ENCODE assay signal across 17 cellular contexts in the genomic region with DNA sequence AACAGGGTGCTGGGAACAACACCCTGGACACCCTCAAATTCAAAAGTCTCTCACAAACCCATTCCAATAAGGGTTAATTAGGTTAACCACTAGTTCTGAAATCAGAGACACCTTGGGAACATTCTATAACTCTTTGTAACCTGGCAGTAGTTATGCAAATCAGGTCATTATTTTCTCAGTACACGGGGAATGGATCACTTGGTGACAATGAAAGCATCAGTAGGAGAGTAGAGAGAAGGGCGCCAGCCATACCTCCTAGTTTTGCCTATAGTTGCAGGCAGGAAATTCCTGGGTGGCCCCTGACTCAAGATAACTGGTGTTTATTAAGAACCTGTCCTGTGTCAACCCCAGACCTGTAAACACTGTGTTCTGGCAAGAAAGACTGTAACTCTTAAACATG. TPM values are rescaled to one million over a fixed set of nuclear protein-coding genes. Genes with fewer than 3 reads are reported as not detected.
DNase-seq lines count a peak whose midpoint lies in the region; ATAC-seq and TF ChIP-seq lines count a peak whose summit lies in the region.
"Had no signal": no experiment of that assay in that cellular context is flagged by ENCODE, and none has a peak within 500 bp of the region (broad histone marks: within the 10 kb centered on the region; RNA-seq: fewer than 3 reads in every experiment).

No MANE protein-coding gene starts in this region.

- H3K36me3 Mint-ChIP-seq in CD4-positive, alpha-beta T cell (ENCODE audit: low read depth), result no peaks in the 10 kb centered on the region
- no peaks in the 10 kb centered on the region for H3K36me3 Mint-ChIP-seq in neural progenitor cell
- H3K36me3 Mint-ChIP-seq in activated CD8-positive, alpha-beta T cell treated with anti-CD3 and anti-CD28 coated beads for 36 hours (ENCODE audit: low read depth), result no peaks in the 10 kb centered on the region
- H3K36me3 Mint-ChIP-seq: CD8-positive, alpha-beta memory T cell had no signal

- CTCF ChIA-PET in CD4-positive, alpha-beta T cell (lab: Charles Lee), result no interaction called here
- CTCF ChIA-PET in activated CD8-positive, alpha-beta T cell treated with anti-CD3 and anti-CD28 coated beads for 36 hours (lab: Charles Lee), result interaction anchor here (1.2 kb wide), 1 partner anchor 44 kb away, joined by 3 read pairs; no protein-coding TSS in a partner anchor

- H3K9me3 Mint-ChIP-seq in CD4-positive, alpha-beta T cell, result no peaks in the 10 kb centered on the region
- H3K9me3 Mint-ChIP-seq in neural progenitor cell, result no peaks in the 10 kb centered on the region
- no peaks in the 10 kb centered on the region for H3K9me3 Mint-ChIP-seq in activated CD8-positive, alpha-beta T cell treated with anti-CD3 and anti-CD28 coated beads for 36 hours
- H3K9me3 Mint-ChIP-seq: CD8-positive, alpha-beta memory T cell had no signal

- ATAC-seq in CD4-positive, alpha-beta T cell (ENCODE audit: poor library complexity), result no peak
- ATAC-seq in activated CD8-positive, alpha-beta T cell treated with anti-CD3 and anti-CD28 coated beads for 36 hours, result no peak

- POLR2A ChIA-PET in CD4-positive, alpha-beta T cell (lab: Charles Lee), result no interaction called here
- POLR2A ChIA-PET in activated CD8-positive, alpha-beta T cell treated with anti-CD3 and anti-CD28 coated beads for 36 hours (lab: Charles Lee), result no interaction called here

- DNase-seq in CD4-positive, alpha-beta T cell, result no peak
- peak; percentile 68 to 72 for DNase-seq in NCI-H526 (lab: John Stamatoyannopoulos, UW)
- no peak for DNase-seq in neural progenitor cell (ENCODE audit: low spot score)
- no peak for DNase-seq in activated CD8-positive, alpha-beta T cell treated with anti-CD3 and anti-CD28 coated beads for 36 hours
- no peak for DNase-seq in midbrain (lab: John Stamatoyannopoulos, UW)
- DNase-seq in stimulated activated naive CD4-positive, alpha-beta T cell treated with Interleukin-2 at 50 U/mL for 16 hours (lab: John Stamatoyannopoulos, UW), result no peak
- DNase-seq: 8988T, COR-L47, DMS 273 treated with DMSO at 0.1 percent for 48 hours, DND-41, EL, HCEC 1CT had no signal

- no peaks in the 10 kb centered on the region for H3K27me3 Mint-ChIP-seq in CD4-positive, alpha-beta T cell
- H3K27me3 Mint-ChIP-seq in neural progenitor cell (ENCODE audit: insufficient read depth, low read depth), result peaks cover 5% of the 10 kb centered on the region
- H3K27me3 Mint-ChIP-seq in activated CD8-positive, alpha-beta T cell treated with anti-CD3 and anti-CD28 coated beads for 36 hours, result peaks cover 16% of the 10 kb centered on the region

- no peaks in the 10 kb centered on the region for H3K9me3 ChIP-seq in CD4-positive, alpha-beta T cell (ENCODE audit: control insufficient read depth, low read length)
- H3K9me3 ChIP-seq in SU-DHL-6 (ENCODE audit: insufficient read depth, low read length), result no peaks in the 10 kb centered on the region
- no peaks in the 10 kb centered on the region for H3K9me3 ChIP-seq in neural progenitor cell (ENCODE audit: low read depth)

- H3F3A ChIP-seq in SU-DHL-6 (ENCODE audit: insufficient read depth) (peaks cover 34% of the 10 kb centered on the region), neural progenitor cell (ENCODE audit: low read depth) (no peaks in the 10 kb centered on the region)

- peak overlapping the region; percentile 97 for H3K4me2 ChIP-seq in SU-DHL-6 (ENCODE audit: low read depth, low read length, poor library complexity, severe bottlenecking)
- H3K4me2 ChIP-seq in neural progenitor cell, result no peak overlapping the region

- TF ChIP-seq CTCF in CD4-positive, alpha-beta T cell (IDR thresholded peaks at IDR 0.05), result no peak
- no peak for TF ChIP-seq CTCF in SU-DHL-6 (IDR thresholded peaks at IDR 0.05; ENCODE audit: insufficient read depth, low read length, poor library complexity, severe bottlenecking)
- TF ChIP-seq CTCF in neural progenitor cell (IDR thresholded peaks at IDR 0.05), result no peak
- TF ChIP-seq CTCF in activated CD8-positive, alpha-beta T cell treated with anti-CD3 and anti-CD28 coated beads for 36 hours (IDR thresholded peaks at IDR 0.05), result no peak

- H3K79me2 ChIP-seq in SU-DHL-6 (ENCODE audit: insufficient read depth, low read length), result peaks cover 49% of the 10 kb centered on the region
- H3K79me2 ChIP-seq in neural progenitor cell (ENCODE audit: low read depth), result no peaks in the 10 kb centered on the region

- no peak overlapping the region for H3K4me3 Mint-ChIP-seq in CD4-positive, alpha-beta T cell
- peak overlapping the region; percentile 91 for H3K4me3 Mint-ChIP-seq in neural progenitor cell
- no peak overlapping the region for H3K4me3 Mint-ChIP-seq in activated CD8-positive, alpha-beta T cell treated with anti-CD3 and anti-CD28 coated beads for 36 hours

- H3K9me2 ChIP-seq in SU-DHL-6 (replicated peaks; ENCODE audit: insufficient read depth, low read length), result no peaks in the 10 kb centered on the region

- H3K36me3 ChIP-seq in SU-DHL-6 (ENCODE audit: low read length) (peaks cover 5% of the 10 kb centered on the region; the same call in 1 of the 2 replicates), neural progenitor cell (no peaks in the 10 kb centered on the region)
- H3K36me3 ChIP-seq: BLaER1 had no signal

- H2AFZ ChIP-seq in SU-DHL-6 (ENCODE audit: low read depth, low read length, severe bottlenecking) (no peak overlapping the region), neural progenitor cell (replicated peaks) (no peak overlapping the region)

- H3K9ac ChIP-seq in SU-DHL-6 (ENCODE audit: low read length), result peak overlapping the region; percentile 64
- H3K9ac ChIP-seq in neural progenitor cell, result no peak overlapping the region
- H3K9ac ChIP-seq: BLaER1 had no signal

- H3K4me1 ChIP-seq in neural progenitor cell, result peaks cover 1% of the 10 kb centered on the region

- no peaks in the 10 kb centered on the region for H3K27me3 ChIP-seq in CD4-positive, alpha-beta T cell (ENCODE audit: control insufficient read depth, insufficient read depth, low read length)
- H3K27me3 ChIP-seq in SU-DHL-6 (ENCODE audit: low read length) (no peaks in the 10 kb centered on the region), neural progenitor cell (peaks cover 21% of the 10 kb centered on the region)

- no peak overlapping the region for H3K27ac ChIP-seq in CD4-positive, alpha-beta T cell (ENCODE audit: low read depth, low read length)
- H3K27ac ChIP-seq in SU-DHL-6 (ENCODE audit: low read depth, low read length) (peak overlapping the region; percentile 80), neural progenitor cell (no peak overlapping the region)
- H3K27ac ChIP-seq: BLaER1 had no signal

- peak overlapping the region; percentile 66 for H3K4me3 ChIP-seq in SU-DHL-6 (ENCODE audit: insufficient read depth, low read length, poor library complexity, severe bottlenecking)
- H3K4me3 ChIP-seq in neural progenitor cell, result no peak overlapping the region
- H3K4me3 ChIP-seq: BLaER1 had no signal

- peaks cover 18% of the 10 kb centered on the region for H3K4me1 Mint-ChIP-seq in CD4-positive, alpha-beta T cell (ENCODE audit: low read depth)
- H3K4me1 Mint-ChIP-seq in neural progenitor cell, result peaks cover 15% of the 10 kb centered on the region
- peaks cover 6% of the 10 kb centered on the region for H3K4me1 Mint-ChIP-seq in activated CD8-positive, alpha-beta T cell treated with anti-CD3 and anti-CD28 coated beads for 36 hours (ENCODE audit: low read depth)

- intact Hi-C loops in CD4-positive, alpha-beta T cell (cut with DNase I, micrococcal nuclease), result loop anchor here (2.0 to 5.0 kb wide), 4 partner anchors 72 to 1967 kb away; a partner anchor contains a TSS
- intact Hi-C loops in activated CD8-positive, alpha-beta T cell treated with anti-CD3 and anti-CD28 coated beads for 36 hours (cut with micrococcal nuclease), result no loop called here

- peak overlapping the region; percentile 34 for H3K27ac Mint-ChIP-seq in CD4-positive, alpha-beta T cell
- H3K27ac Mint-ChIP-seq in neural progenitor cell, result no peak overlapping the region
- H3K27ac Mint-ChIP-seq in activated CD8-positive, alpha-beta T cell treated with anti-CD3 and anti-CD28 coated beads for 36 hours, result no peak overlapping the region

- H4K20me1 ChIP-seq in SU-DHL-6 (ENCODE audit: low read depth, low read length) (no peaks in the 10 kb centered on the region), neural progenitor cell (ENCODE audit: low read depth) (no peaks in the 10 kb centered on the region)
- H4K20me1 ChIP-seq: BLaER1 had no signal

RNA-seq across cellular contexts. Expression of a gene that starts 2.5 kb away (rescaled TPM):
- total RNA-seq in CD4-positive, alpha-beta T cell, result under 1 TPM; 0.34 to 0.36 TPM
- 0.93 and 2.0 TPM in 2 replicates for total RNA-seq in neural progenitor cell (ENCODE audit: low replicate concordance)
- total RNA-seq in activated CD8-positive, alpha-beta T cell treated with anti-CD3 and anti-CD28 coated beads for 36 hours, result under 1 TPM; 0.45 to 0.81 TPM
- total RNA-seq: A673; CD8-positive, alpha-beta memory T cell; HT-29 had no signal

RNA-seq across cellular contexts. Expression of a gene that starts 43.2 kb away (rescaled TPM):
- total RNA-seq in CD4-positive, alpha-beta T cell, result 10 to 100 TPM; 14.5 to 16.6 TPM
- 43.0 and 56.9 TPM in 2 replicates for total RNA-seq in neural progenitor cell (ENCODE audit: low replicate concordance)
- total RNA-seq in activated CD8-positive, alpha-beta T cell treated with anti-CD3 and anti-CD28 coated beads for 36 hours, result 10 to 100 TPM; 32.0 to 36.1 TPM

Comparison
In these comparisons a context has a peak if more than half of its experiments do, and no peak if none do; other contexts are left out.
1. DNase-seq: peak in NCI-H526 (2 of 2); none in CD4-positive, alpha-beta T cell (0 of 10), neural progenitor cell (single experiment), activated CD8-positive, alpha-beta T cell treated with anti-CD3 and anti-CD28 coated beads for 36 hours (single experiment), midbrain (single experiment) and stimulated activated naive CD4-positive, alpha-beta T cell treated with Interleukin-2 at 50 U/mL for 16 hours (single experiment).